In genomic region chr16:73047536-73048291, GRCh38 we compare ENCODE assay signal across 8 cellular contexts. TPM values are rescaled to one million over a fixed set of nuclear protein-coding genes. Genes with fewer than 3 reads are reported as not detected.
DNase-seq lines count a peak whose midpoint lies in the region; ATAC-seq and TF ChIP-seq lines count a peak whose summit lies in the region.

Gene ZFHX3 (minus strand): TSS chr16:73048128. CDS start chr16:72960145, 87,983 bp downstream.

- peak in 1 of 2 donors; percentile 22 for TF ChIP-seq POLR2A in tibial nerve (IDR thresholded peaks at IDR 0.05)

- H3K4me3 Mint-ChIP-seq in endothelial cell (ENCODE audit: unreplicated experiment) (peak within 1 kb of the TSS; percentile 89), mesothelial cell of epicardium (peak within 1 kb of the TSS; percentile 77)

- H3K27ac Mint-ChIP-seq in endothelial cell (ENCODE audit: unreplicated experiment) (peak within 1 kb of the TSS; percentile 38), mesothelial cell of epicardium (peak within 1 kb of the TSS; percentile 95)

- peaks cover 27% of the 10 kb centered on the region for H3K27me3 Mint-ChIP-seq in endothelial cell (ENCODE audit: unreplicated experiment)
- no peaks in the 10 kb centered on the region for H3K27me3 Mint-ChIP-seq in mesothelial cell of epicardium (ENCODE audit: low read depth)

- no peaks in the 10 kb centered on the region for H3K36me3 ChIP-seq in tibial nerve

- DNase-seq in NCI-H1417 (lab: John Stamatoyannopoulos, UW) (peak; percentile 45 to 76 (median 70)), NCI-H1417 treated with DMSO at 0.1 percent for 48 hours (lab: John Stamatoyannopoulos, UW) (no peak), HT1080 (ENCODE audit: low read depth) (peak; percentile 63), UCSD-AML1 (lab: John Stamatoyannopoulos, UW; ENCODE audit: unreplicated experiment) (peak; percentile 72), endothelial cell (ENCODE audit: low spot score) (no peak), mesothelial cell of epicardium (ENCODE audit: low spot score in 2 of 2, unreplicated experiment in 2 of 2) (peak in 1 of 2 experiments; percentile 70), tibial nerve (ENCODE audit: low spot score in 2 of 2) (peak; percentile 63 to 65)

- peak; percentile 72 for ATAC-seq in GM21447 (IDR thresholded peaks at IDR 0.05; ENCODE audit: unreplicated experiment)

- WGBS in tibial nerve, 2 donors: 1 to 2% methylated on average over 22 of the region's 64 CpGs

- H3K4me1 ChIP-seq in tibial nerve: peaks cover 0 to 87% (median 40%) of the 10 kb centered on the region in 4 donors

- no peaks in the 10 kb centered on the region for H3K9me3 Mint-ChIP-seq in endothelial cell (ENCODE audit: unreplicated experiment)
- H3K9me3 Mint-ChIP-seq in mesothelial cell of epicardium: no peaks in the 10 kb centered on the region

- peak within 1 kb of the TSS; percentile 71 to 91 (median 81) for H3K4me3 ChIP-seq in tibial nerve

- TF ChIP-seq CTCF in endothelial cell (IDR thresholded peaks at IDR 0.05; ENCODE audit: unreplicated experiment): no peak
- no peak for TF ChIP-seq CTCF in mesothelial cell of epicardium (IDR thresholded peaks at IDR 0.05; ENCODE audit: unreplicated experiment)
- peak in 1 of 5 experiments; percentile 9 for TF ChIP-seq CTCF in tibial nerve (IDR thresholded peaks at IDR 0.05)

- H3K4me1 Mint-ChIP-seq in endothelial cell (ENCODE audit: unreplicated experiment) (peaks cover 26% of the 10 kb centered on the region), mesothelial cell of epicardium (peaks cover 56% of the 10 kb centered on the region)

- peak in 1 of 2 donors; percentile 38 for TF ChIP-seq EP300 in tibial nerve (IDR thresholded peaks at IDR 0.05)

- no peaks in the 10 kb centered on the region for H3K27me3 ChIP-seq in tibial nerve

- H3K27ac ChIP-seq in tibial nerve: peak within 1 kb of the TSS; percentile 83 to 99 (median 96)

- H3K9me3 ChIP-seq in tibial nerve: no peaks in the 10 kb centered on the region

- H3K36me3 Mint-ChIP-seq in endothelial cell (ENCODE audit: low read depth, unreplicated experiment): peaks cover 9% of the 10 kb centered on the region
- H3K36me3 Mint-ChIP-seq in mesothelial cell of epicardium: no peaks in the 10 kb centered on the region

RNA-seq across cellular contexts. Expression of gene ZFHX3, which starts in this region (rescaled TPM):
- total RNA-seq in HT1080 (2014; rRNA removed; shearing (Covaris generic)): 2.7 and 3.0 TPM in 2 replicates
- 2.6 and 3.8 TPM in 2 replicates for polyA plus RNA-seq in HT1080 (2015; cell fraction: cytosol; rRNA removed)
- polyA plus RNA-seq in HT1080 (2015; cell fraction: nucleus; rRNA removed): 4.8 and 5.6 TPM in 2 replicates
- total RNA-seq in endothelial cell (ENCODE audit: unreplicated experiment) (17.7 TPM), mesothelial cell of epicardium (63.8 to 68.1 TPM (median 67.1 TPM) in 3 replicates), tibial nerve (10 to 100 TPM; 36.3 to 44.0 (median 38.1) TPM)

Comparison
In these comparisons a context has a peak if more than half of its experiments do, and no peak if none do; other contexts are left out.
1. DNase-seq: peak in NCI-H1417 (3 of 3), HT1080 (single experiment), UCSD-AML1 (single experiment) and tibial nerve (2 of 2); none in NCI-H1417 treated with DMSO at 0.1 percent for 48 hours (single experiment) and endothelial cell (single experiment).